11 cellular contexts compared by ENCODE assay signal in genomic region chr1:232389744-232390143, GRCh38.
"Had no signal": no experiment of that assay in that cellular context is flagged by ENCODE, and none has a peak within 500 bp of the region (broad histone marks: within the 10 kb centered on the region; RNA-seq: fewer than 3 reads in every experiment).

No MANE protein-coding gene starts in this region.

- H3K36me3 ChIP-seq: HAP-1 had no signal

- H3K4me3 ChIP-seq: GM23248, GM23338, HAP-1 had no signal

- H3K9me3 ChIP-seq: HAP-1 had no signal

- FAIRE-seq: H1, H54 had no signal

- DNase-seq: GM23248, GOT3, H7, H9, HCEC 1CT, HFFc6 had no signal

- H3K4me1 ChIP-seq: HAP-1 had no signal

- H3K27ac ChIP-seq: GM23248 had no signal

- ATAC-seq: GM23338, HCT116 had no signal

- H3K9ac ChIP-seq: GM23248 had no signal
